ENCODE assay signal across 8 cellular contexts in genomic region chr2:47344890-47345583, GRCh38. TPM values are rescaled to one million over a fixed set of nuclear protein-coding genes. Genes with fewer than 3 reads are reported as not detected.
DNase-seq lines count a peak whose midpoint lies in the region; ATAC-seq and TF ChIP-seq lines count a peak whose summit lies in the region.

No MANE protein-coding gene starts in this region.

- H3K36me3 Mint-ChIP-seq in Calu3 (ENCODE audit: insufficient read depth, unreplicated experiment) = peaks cover 41% of the 10 kb centered on the region

- peak overlapping the region; percentile 81 for H3K4me3 Mint-ChIP-seq in Calu3 (ENCODE audit: low read depth, unreplicated experiment)

- H3K27me3 Mint-ChIP-seq in Calu3 (ENCODE audit: unreplicated experiment) = no peaks in the 10 kb centered on the region

- ATAC-seq in left ventricle myocardium superior = peak; percentile 96

- H3K27ac ChIP-seq in angular gyrus (ENCODE audit: low read depth, low read length) = peak overlapping the region; percentile 71

- intact Hi-C loops in Calu3 (cut with micrococcal nuclease; ENCODE audit: unreplicated experiment) = loop anchor here (2.0 kb wide), 2 partner anchors 28 to 44 kb away; no protein-coding TSS in a partner anchor
- intact Hi-C loops in left ventricle myocardium superior (cut with micrococcal nuclease) = no loop called here

- peak; percentile 15 for TF ChIP-seq CTCF in Calu3 (IDR thresholded peaks at IDR 0.05; ENCODE audit: unreplicated experiment)

- H3K9me3 Mint-ChIP-seq in Calu3 (ENCODE audit: low read depth, unreplicated experiment) = no peaks in the 10 kb centered on the region

- BruUV-seq in Calu3 (replicated peaks; lab: Mats Ljungman, UMichigan) = TSS peak; percentile 87

- peak; percentile 96 for DNase-seq in Calu3
- DNase-seq in NCI-H187 (lab: John Stamatoyannopoulos, UW) = peak; percentile 96 to 97
- DNase-seq in left ventricle myocardium superior = peak; percentile 65
- DNase-seq in pons (ENCODE audit: low spot score) = peak; percentile 98
- no peak for DNase-seq in effector CD8-positive, alpha-beta T cell (lab: John Stamatoyannopoulos, UW)
- no peak for DNase-seq in NK-92 (lab: John Stamatoyannopoulos, UW; ENCODE audit: unreplicated experiment)
- no peak for DNase-seq in GF-D8 (lab: John Stamatoyannopoulos, UW)

- H3K4me1 Mint-ChIP-seq in Calu3 (ENCODE audit: low read depth, unreplicated experiment) = peaks cover 58% of the 10 kb centered on the region

- peak overlapping the region; percentile 84 for H3K27ac Mint-ChIP-seq in Calu3 (ENCODE audit: unreplicated experiment)

- CTCF ChIA-PET in Calu3 (lab: Charles Lee) = interaction anchor here (0.6 to 1.8 kb wide), 13 partner anchors 10 to 269 kb away, joined by 3 to 25 read pairs (median 4); partner anchors contain the start of gene MSH2

RNA-seq across cellular contexts. Expression of gene EPCAM, which starts 24.1 kb away (rescaled TPM):
- total RNA-seq in Calu3 (2022) (455 and 465 TPM in 2 replicates), left ventricle myocardium superior (not detected)

RNA-seq across cellular contexts. Expression of gene MSH2, which starts 57.9 kb away (rescaled TPM):
- 47.2 and 55.3 TPM in 2 replicates for total RNA-seq in Calu3 (2022)
- total RNA-seq in left ventricle myocardium superior = 16.2 TPM

Comparison
In these comparisons a context has a peak if more than half of its experiments do, and no peak if none do; other contexts are left out.
1. DNase-seq: peak in Calu3 (single experiment), NCI-H187 (2 of 2), left ventricle myocardium superior (single experiment) and pons (single experiment); none in effector CD8-positive, alpha-beta T cell (single experiment), NK-92 (single experiment) and GF-D8 (single experiment).
2. RNA of gene EPCAM, which starts 24.1 kb away (total RNA-seq): 455 to 465 TPM in Calu3; not detected in left ventricle myocardium superior (single experiment); every median in the first group is over 100 times any median in the second.